In genomic region chr11:61773826-61774225, GRCh38 we compare ENCODE assay signal across 24 cellular contexts. TPM values are rescaled to one million over a fixed set of nuclear protein-coding genes. Genes with fewer than 3 reads are reported as not detected.
DNase-seq lines count a peak whose midpoint lies in the region; FAIRE-seq and TF ChIP-seq lines count a peak whose summit lies in the region.
"Had no signal": no experiment of that assay in that cellular context is flagged by ENCODE, and none has a peak within 500 bp of the region (broad histone marks: within the 10 kb centered on the region; RNA-seq: fewer than 3 reads in every experiment).

No MANE protein-coding gene starts in this region.

- peaks cover 0 to 26% (median 16%) of the 10 kb centered on the region in 4 experiments; a peak in 6 of 7 replicates for H3K4me1 ChIP-seq in H1 (replicated peaks in 1 of 4; ENCODE audit: control insufficient read depth in 3 of 4, insufficient read depth in 4 of 4, low read length in 3 of 4)

- H2BK5ac ChIP-seq in H1 (ENCODE audit: low read depth, low read length) = no peak overlapping the region

- H3K4ac ChIP-seq in H1 (replicated peaks; ENCODE audit: insufficient read length, low read depth, low read length) = no peak overlapping the region

- no peak for TF ChIP-seq EP300 in H1 (IDR thresholded peaks at IDR 0.05; ENCODE audit: borderline replicate concordance in 1 of 2, low read depth in 2 of 2, low read length in 2 of 2)

- H3K36me3 ChIP-seq in H1 (ENCODE audit: control insufficient read depth in 2 of 4, insufficient read depth in 4 of 4, low read length in 3 of 4) = no peaks in the 10 kb centered on the region
- H3K36me3 ChIP-seq: BLaER1 treated with 17β-estradiol and CSF1 and Interleukin-3, amounts not matched to agents 10 nM and 100 nM had no signal

- no peak overlapping the region for H4K5ac ChIP-seq in H1 (ENCODE audit: insufficient read length, low read depth, low read length)

- peaks cover 65% of the 10 kb centered on the region for H3K4me1 Mint-ChIP-seq in mesothelial cell of epicardium

- H3K79me1 ChIP-seq in H1 (ENCODE audit: low read depth, low read length) = no peaks in the 10 kb centered on the region

- no peaks in the 10 kb centered on the region; a peak in 1 of 7 replicates for H3K27me3 ChIP-seq in H1 (replicated peaks in 1 of 4; ENCODE audit: control insufficient read depth in 3 of 4, extremely low read depth in 1 of 4, insufficient read depth in 3 of 4, low read length in 3 of 4)
- H3K27me3 ChIP-seq: BLaER1 treated with 17β-estradiol and CSF1 and Interleukin-3, amounts not matched to agents 10 nM and 100 nM had no signal

- 0 out of 2 replicates have a peak overlapping the region, but pooled peaks have one; percentile 75 for H2AK5ac ChIP-seq in H1 (ENCODE audit: low read depth, low read length)

- FAIRE-seq in H1 (lab: Jason Lieb, UNC) = no peak
- FAIRE-seq: A549, G401.6, K562, RCC 7860 had no signal

- no peak overlapping the region for H4K8ac ChIP-seq in H1 (ENCODE audit: extremely low read depth, insufficient read depth, low read length)

- no peak overlapping the region for H2AFZ ChIP-seq in H1 (ENCODE audit: low read length)

- CTCF ChIA-PET in H1 (lab: Charles Lee; ENCODE audit: partially characterized antibody) = interaction anchor here (1.2 to 4.9 kb wide), 2 partner anchors 14 to 25 kb away, joined by 3 to 52 read pairs; no protein-coding TSS in a partner anchor

- peak overlapping the region; percentile 38 for H3K4me3 Mint-ChIP-seq in mesothelial cell of epicardium
- H3K4me3 Mint-ChIP-seq: CD4-positive, alpha-beta T cell had no signal

- H2BK20ac ChIP-seq in H1 (ENCODE audit: low read length) = no peak overlapping the region; the same call in 1 of the 2 replicates

- no peak overlapping the region for H3K4me3 ChIP-seq in H1 (ENCODE audit: extremely low read depth in 1 of 4, insufficient read depth in 2 of 4, low read depth in 3 of 4, low read length in 4 of 4)
- H3K4me3 ChIP-seq: A549; BLaER1 treated with 17β-estradiol and CSF1 and Interleukin-3, amounts not matched to agents 10 nM and 100 nM; K562 had no signal

- no peak overlapping the region for H4K91ac ChIP-seq in H1 (replicated peaks; ENCODE audit: insufficient read length, low read length)

- no peak for TF ChIP-seq RAD21 in H1 (IDR thresholded peaks at IDR 0.05 in 1 of 2, conservative IDR thresholded peaks at IDR 0.05 in 1 of 2; ENCODE audit: low read depth in 2 of 2, low read length in 2 of 2)

- no peak overlapping the region for H3K56ac ChIP-seq in H1 (replicated peaks; ENCODE audit: insufficient read length, low read depth, low read length)

- H3K18ac ChIP-seq in H1 (ENCODE audit: extremely low read depth, low read length) = no peak overlapping the region

- H3K23me2 ChIP-seq in H1 (ENCODE audit: low read depth, low read length) = no peaks in the 10 kb centered on the region

- H2BK120ac ChIP-seq in H1 (replicated peaks; ENCODE audit: low read depth, low read length) = no peak overlapping the region

- H3K4me2 ChIP-seq in H1 (ENCODE audit: insufficient read depth in 1 of 2, low read depth in 2 of 2, low read length in 2 of 2) = no peak overlapping the region
- H3K4me2 ChIP-seq: A549, SK-N-SH had no signal

- POLR2A ChIA-PET in H1 (lab: Charles Lee; ENCODE audit: partially characterized antibody) = interaction anchor here (0.8 to 4.0 kb wide), 2 partner anchors 15 to 192 kb away, joined by 3 to 16 read pairs; no protein-coding TSS in a partner anchor

- 91% methylated on average over 18 of the region's 18 CpGs; no CpG with 5 or more reads in 1 of the 2 experiments for WGBS in H1 (ENCODE audit: extremely low coverage in 1 of 2, insufficient coverage in 1 of 2, insufficient read length in 1 of 2, insufficient replicate concordance in 2 of 2, low coverage in 1 of 2, low lambda C conversion rate in 2 of 2, missing lambda C conversion rate in 1 of 2), 2 experiments

- H3K9me3 Mint-ChIP-seq in mesothelial cell of epicardium = no peaks in the 10 kb centered on the region
- H3K9me3 Mint-ChIP-seq: CD4-positive, alpha-beta T cell had no signal

- no peak overlapping the region for H3K9ac ChIP-seq in H1 (replicated peaks in 1 of 4; ENCODE audit: extremely low read depth in 1 of 4, low read depth in 3 of 4, low read length in 3 of 4)
- H3K9ac ChIP-seq: BLaER1 treated with 17β-estradiol and CSF1 and Interleukin-3, amounts not matched to agents 10 nM and 100 nM; SK-N-SH had no signal

- peak overlapping the region; percentile 99 for H3K27ac Mint-ChIP-seq in mesothelial cell of epicardium
- H3K27ac Mint-ChIP-seq: CD4-positive, alpha-beta T cell had no signal

- no peak overlapping the region for H2BK15ac ChIP-seq in H1 (ENCODE audit: low read length)

- TF ChIP-seq CTCF in H1 (IDR thresholded peaks at IDR 0.05; ENCODE audit: control extremely low read depth in 1 of 3, insufficient read depth in 1 of 3, low read depth in 1 of 3, low read length in 3 of 3) = no peak
- no peak for TF ChIP-seq CTCF in mesothelial cell of epicardium (IDR thresholded peaks at IDR 0.05; ENCODE audit: unreplicated experiment)

- H3K27me3 Mint-ChIP-seq in mesothelial cell of epicardium (ENCODE audit: low read depth) = no peaks in the 10 kb centered on the region
- H3K27me3 Mint-ChIP-seq: CD4-positive, alpha-beta T cell had no signal

- DNase-seq in H1 (ENCODE audit: low read depth in 1 of 2, low spot score in 2 of 2) (no peak), mesothelial cell of epicardium (ENCODE audit: low spot score in 2 of 2, unreplicated experiment in 2 of 2) (no peak), substantia nigra (lab: John Stamatoyannopoulos, UW) (no peak), UCSD-AML1 (lab: John Stamatoyannopoulos, UW; ENCODE audit: unreplicated experiment) (no peak), NCI-H345 treated with DMSO at 0.1 percent for 48 hours (lab: John Stamatoyannopoulos, UW; ENCODE audit: unreplicated experiment) (no peak), NCI-H1092 (lab: John Stamatoyannopoulos, UW) (no peak)
- DNase-seq: AML-193; CD4-positive, alpha-beta T cell; Kasumi-1; MV-4-11; NCI-H1105 treated with DMSO at 0.1 percent for 48 hours; NCI-H146; NCI-H1930; NCI-H2107; NCI-H446; NCI-H524 treated with DMSO at 0.1 percent for 48 hours; NCI-H774 had no signal

- no peaks in the 10 kb centered on the region for H3K79me2 ChIP-seq in H1 (ENCODE audit: control insufficient read depth in 1 of 2, insufficient read depth in 2 of 2, low read length in 2 of 2)

- no peak overlapping the region for H3K23ac ChIP-seq in H1 (ENCODE audit: insufficient read length)

- no peak for TF ChIP-seq POLR2A in H1 (IDR thresholded peaks at IDR 0.05; ENCODE audit: control extremely low read depth in 1 of 2, low read depth in 2 of 2, low read length in 2 of 2)

- H3K27ac ChIP-seq in angular gyrus (ENCODE audit: low read depth, low read length) (peak overlapping the region; percentile 53), H1 (ENCODE audit: low read depth, low read length) (no peak overlapping the region), substantia nigra (ENCODE audit: low read depth, low read length, poor library complexity, severe bottlenecking) (peak overlapping the region; percentile 83)
- H3K27ac ChIP-seq: A549; BLaER1 treated with 17β-estradiol and CSF1 and Interleukin-3, amounts not matched to agents 10 nM and 100 nM had no signal

- no peak overlapping the region for H2BK12ac ChIP-seq in H1 (ENCODE audit: low read depth, low read length)

- H3K9me3 ChIP-seq in H1 (ENCODE audit: insufficient read depth in 2 of 2, low read depth in 1 of 2, low read length in 1 of 2) = no peaks in the 10 kb centered on the region
- H3K9me3 ChIP-seq: A549; BLaER1 treated with 17β-estradiol and CSF1 and Interleukin-3, amounts not matched to agents 10 nM and 100 nM; SK-N-SH had no signal

- H3K14ac ChIP-seq in H1 (ENCODE audit: insufficient read length) = no peak overlapping the region

- H4K20me1 ChIP-seq in H1 (replicated peaks in 1 of 2; ENCODE audit: control insufficient read depth in 1 of 2, insufficient read depth in 2 of 2, low read length in 2 of 2) = no peaks in the 10 kb centered on the region

- peaks cover 22% of the 10 kb centered on the region for H3K36me3 Mint-ChIP-seq in mesothelial cell of epicardium

RNA-seq across cellular contexts. Expression of gene TMEM258, which starts 18.6 kb away (rescaled TPM):
- total RNA-seq in H1 (2021; fragmentation: NEBNext Ultra II Directional; extraction: Animal tissue kit (Norgen Biotek cat#: 25700)) = 186 and 191 TPM in 2 replicates
- polyA plus RNA-seq in H1 (2011; rRNA removed) = 622 and 759 TPM in 2 replicates
- polyA plus RNA-seq in H1 (2011; cell fraction: cytosol; rRNA removed) = 508 TPM
- 357 TPM for polyA plus RNA-seq in H1 (2011; cell fraction: nucleus; rRNA removed)
- polyA plus RNA-seq in H1 (2012, experiment 1 of 2) = 367 to 567 TPM (median 473 TPM) in 4 replicates
- polyA plus RNA-seq in H1 (2012, experiment 2 of 2) = 392 TPM
- polyA plus RNA-seq in H1 (2013, experiment 1 of 2) = 338 TPM
- polyA plus RNA-seq in H1 (2013, experiment 2 of 2) = 352 TPM
- polyA minus RNA-seq in H1 (2011; rRNA and poly(A)+ RNA removed) = 163 and 184 TPM in 2 replicates
- polyA minus RNA-seq in H1 (2011; cell fraction: cytosol; rRNA and poly(A)+ RNA removed) = 130 TPM
- polyA minus RNA-seq in H1 (2011; cell fraction: nucleus; rRNA and poly(A)+ RNA removed) = 123 TPM
- total RNA-seq in mesothelial cell of epicardium = 139 to 154 TPM (median 148 TPM) in 3 replicates

RNA-seq across cellular contexts. Expression of gene FEN1, which starts 18.9 kb away (rescaled TPM):
- total RNA-seq in H1 (2021; fragmentation: NEBNext Ultra II Directional; extraction: Animal tissue kit (Norgen Biotek cat#: 25700)) = 84.5 and 86.1 TPM in 2 replicates
- 52.6 and 52.9 TPM in 2 replicates for polyA plus RNA-seq in H1 (2011; rRNA removed)
- 75.9 TPM for polyA plus RNA-seq in H1 (2011; cell fraction: cytosol; rRNA removed)
- 39.1 TPM for polyA plus RNA-seq in H1 (2011; cell fraction: nucleus; rRNA removed)
- 91.9 to 107 TPM (median 97.9 TPM) in 4 replicates for polyA plus RNA-seq in H1 (2012, experiment 1 of 2)
- 35.6 TPM for polyA plus RNA-seq in H1 (2012, experiment 2 of 2)
- 52.4 TPM for polyA plus RNA-seq in H1 (2013, experiment 1 of 2)
- 55.2 TPM for polyA plus RNA-seq in H1 (2013, experiment 2 of 2)
- polyA minus RNA-seq in H1 (2011; rRNA and poly(A)+ RNA removed) = 74.7 and 76.2 TPM in 2 replicates
- polyA minus RNA-seq in H1 (2011; cell fraction: cytosol; rRNA and poly(A)+ RNA removed) = 43.7 TPM
- 41.1 TPM for polyA minus RNA-seq in H1 (2011; cell fraction: nucleus; rRNA and poly(A)+ RNA removed)
- total RNA-seq in mesothelial cell of epicardium = 19.5 to 20.9 TPM (median 20.3 TPM) in 3 replicates

RNA-seq across cellular contexts. Expression of gene MYRF, which starts 21.4 kb away (rescaled TPM):
- total RNA-seq in H1 (2021; fragmentation: NEBNext Ultra II Directional; extraction: Animal tissue kit (Norgen Biotek cat#: 25700)) = 6.0 TPM in 2 replicates
- 6.1 and 7.6 TPM in 2 replicates for polyA plus RNA-seq in H1 (2011; rRNA removed)
- 4.4 TPM for polyA plus RNA-seq in H1 (2011; cell fraction: cytosol; rRNA removed)
- 37.7 TPM for polyA plus RNA-seq in H1 (2011; cell fraction: nucleus; rRNA removed)
- 3.9 to 7.2 TPM (median 6.2 TPM) in 4 replicates for polyA plus RNA-seq in H1 (2012, experiment 1 of 2)
- 3.1 TPM for polyA plus RNA-seq in H1 (2012, experiment 2 of 2)
- polyA plus RNA-seq in H1 (2013, experiment 1 of 2) = 5.1 TPM
- 4.7 TPM for polyA plus RNA-seq in H1 (2013, experiment 2 of 2)
- 3.0 and 4.7 TPM in 2 replicates for polyA minus RNA-seq in H1 (2011; rRNA and poly(A)+ RNA removed)
- polyA minus RNA-seq in H1 (2011; cell fraction: cytosol; rRNA and poly(A)+ RNA removed) = 3.7 TPM
- 9.6 TPM for polyA minus RNA-seq in H1 (2011; cell fraction: nucleus; rRNA and poly(A)+ RNA removed)
- total RNA-seq in mesothelial cell of epicardium = 401 to 436 TPM (median 428 TPM) in 3 replicates

RNA-seq across cellular contexts. Expression of gene FADS1, which starts 43.0 kb away (rescaled TPM):
- total RNA-seq in H1 (2021; fragmentation: NEBNext Ultra II Directional; extraction: Animal tissue kit (Norgen Biotek cat#: 25700)) = 115 and 116 TPM in 2 replicates
- polyA plus RNA-seq in H1 (2011; rRNA removed) = 141 and 160 TPM in 2 replicates
- polyA plus RNA-seq in H1 (2011; cell fraction: cytosol; rRNA removed) = 127 TPM
- 141 TPM for polyA plus RNA-seq in H1 (2011; cell fraction: nucleus; rRNA removed)
- 83.3 to 97.8 TPM (median 90.8 TPM) in 4 replicates for polyA plus RNA-seq in H1 (2012, experiment 1 of 2)
- polyA plus RNA-seq in H1 (2012, experiment 2 of 2) = 40.1 TPM
- polyA plus RNA-seq in H1 (2013, experiment 1 of 2) = 153 TPM
- 174 TPM for polyA plus RNA-seq in H1 (2013, experiment 2 of 2)
- polyA minus RNA-seq in H1 (2011; rRNA and poly(A)+ RNA removed) = 251 and 278 TPM in 2 replicates
- polyA minus RNA-seq in H1 (2011; cell fraction: cytosol; rRNA and poly(A)+ RNA removed) = 150 TPM
- polyA minus RNA-seq in H1 (2011; cell fraction: nucleus; rRNA and poly(A)+ RNA removed) = 146 TPM
- 108 to 115 TPM (median 108 TPM) in 3 replicates for total RNA-seq in mesothelial cell of epicardium

RNA-seq across cellular contexts. Expression of gene FADS2, which starts 54.3 kb away (rescaled TPM):
- total RNA-seq in H1 (2021; fragmentation: NEBNext Ultra II Directional; extraction: Animal tissue kit (Norgen Biotek cat#: 25700)) = 499 and 526 TPM in 2 replicates
- polyA plus RNA-seq in H1 (2011; rRNA removed) = 635 and 701 TPM in 2 replicates
- 497 TPM for polyA plus RNA-seq in H1 (2011; cell fraction: cytosol; rRNA removed)
- polyA plus RNA-seq in H1 (2011; cell fraction: nucleus; rRNA removed) = 671 TPM
- 387 to 431 TPM (median 414 TPM) in 4 replicates for polyA plus RNA-seq in H1 (2012, experiment 1 of 2)
- polyA plus RNA-seq in H1 (2012, experiment 2 of 2) = 532 TPM
- polyA plus RNA-seq in H1 (2013, experiment 1 of 2) = 1,100 TPM
- 1,238 TPM for polyA plus RNA-seq in H1 (2013, experiment 2 of 2)
- 977 and 989 TPM in 2 replicates for polyA minus RNA-seq in H1 (2011; rRNA and poly(A)+ RNA removed)
- 321 TPM for polyA minus RNA-seq in H1 (2011; cell fraction: cytosol; rRNA and poly(A)+ RNA removed)
- 205 TPM for polyA minus RNA-seq in H1 (2011; cell fraction: nucleus; rRNA and poly(A)+ RNA removed)
- 317 to 337 TPM (median 324 TPM) in 3 replicates for total RNA-seq in mesothelial cell of epicardium

Comparison
In these comparisons a context has a peak if more than half of its experiments do, and no peak if none do; other contexts are left out.
1. RNA of gene MYRF, which starts 21.4 kb away (total RNA-seq): 401 to 436 TPM in mesothelial cell of epicardium; 6.0 TPM in H1; every median in the first group is over 10 times any median in the second.